18 cellular contexts compared by ENCODE assay signal in genomic region chr16:11996433-11997174, GRCh38. TPM values are rescaled to one million over a fixed set of nuclear protein-coding genes. Genes with fewer than 3 reads are reported as not detected.
DNase-seq lines count a peak whose midpoint lies in the region; ATAC-seq, FAIRE-seq and TF ChIP-seq lines count a peak whose summit lies in the region.
"Had no signal": no experiment of that assay in that cellular context is flagged by ENCODE, and none has a peak within 500 bp of the region (broad histone marks: within the 10 kb centered on the region; RNA-seq: fewer than 3 reads in every experiment).

No MANE protein-coding gene starts in this region.

- H3K4me2 ChIP-seq in DOHH2 (ENCODE audit: low read length) = peak overlapping the region; percentile 7; the same call in 1 of the 2 replicates
- H3K4me2 ChIP-seq: KMS-11 had no signal

- CTCF ChIA-PET in activated B cell treated with CpG ODN at 0.5 μM for 24 hours (lab: Charles Lee) = interaction anchor here (1.5 kb wide), 1 partner anchor 71 kb away, joined by 8 read pairs; no protein-coding TSS in a partner anchor

- H3K4me3 ChIP-seq in DOHH2 (ENCODE audit: low read length) (no peak overlapping the region), pancreas (no peak overlapping the region)
- H3K4me3 ChIP-seq: SK-N-MC had no signal

- no peak for DNase-seq in activated B cell treated with CpG ODN at 0.5 μM for 24 hours
- no peak for DNase-seq in stimulated activated naive B cell treated with anti-CD40 and anti-IgM and Interleukin-4, amounts not matched to agents 10 μg/mL and 1 μg/mL and 100 μg/mL, for 72 hours
- DNase-seq in pancreas = no peak
- DNase-seq: CD4-positive, alpha-beta T cell; HCEC 1CT; NCI-H1048; NCI-H2081 treated with DMSO at 0.1 percent for 48 hours; NCI-H510A treated with DMSO at 0.1 percent for 48 hours had no signal

- 68 to 70% methylated on average over 8 of the region's 8 CpGs for whole genome bisulfite sequencing in pancreas, 2 donors

- TF ChIP-seq CTCF in DOHH2 (IDR thresholded peaks at IDR 0.05; ENCODE audit: low read depth, low read length, poor library complexity, severe bottlenecking) = no peak
- TF ChIP-seq CTCF in activated B cell treated with CpG ODN at 0.5 μM for 24 hours (IDR thresholded peaks at IDR 0.05) = no peak
- TF ChIP-seq CTCF in nephron (IDR thresholded peaks at IDR 0.05; ENCODE audit: unreplicated experiment in 3 of 3) = no peak
- no peak for TF ChIP-seq CTCF in pancreas (IDR thresholded peaks at IDR 0.05)

- H3K4me1 Mint-ChIP-seq in activated B cell treated with CpG ODN at 0.5 μM for 24 hours (peaks cover 69% of the 10 kb centered on the region), nephron (no peaks in the 10 kb centered on the region)
- H3K4me1 Mint-ChIP-seq in stimulated activated naive B cell treated with anti-CD40 and anti-IgM and Interleukin-4, amounts not matched to agents 10 μg/mL and 1 μg/mL and 100 μg/mL, for 72 hours = peaks cover 59 to 79% of the 10 kb centered on the region in 2 donors

- POLR2A ChIA-PET in activated B cell treated with CpG ODN at 0.5 μM for 24 hours (lab: Charles Lee) = interaction anchor here (1.5 kb wide), 1 partner anchor 49 kb away, joined by 3 read pairs; no protein-coding TSS in a partner anchor

- H3K36me3 Mint-ChIP-seq in activated B cell treated with CpG ODN at 0.5 μM for 24 hours (ENCODE audit: low read depth) (peaks cover 47% of the 10 kb centered on the region), nephron (ENCODE audit: low read depth) (peaks cover 4% of the 10 kb centered on the region)
- peaks cover 23 to 56% of the 10 kb centered on the region in 2 donors for H3K36me3 Mint-ChIP-seq in stimulated activated naive B cell treated with anti-CD40 and anti-IgM and Interleukin-4, amounts not matched to agents 10 μg/mL and 1 μg/mL and 100 μg/mL, for 72 hours

- peaks cover 6% of the 10 kb centered on the region; the same call in 1 of the 2 replicates for H3K36me3 ChIP-seq in DOHH2 (ENCODE audit: control insufficient read depth, low read length)
- H3K36me3 ChIP-seq in pancreas = no peaks in the 10 kb centered on the region

- ATAC-seq in activated B cell treated with CpG ODN at 0.5 μM for 24 hours (ENCODE audit: low read depth) = no peak
- ATAC-seq in stimulated activated naive B cell treated with anti-CD40 and anti-IgM and Interleukin-4, amounts not matched to agents 10 μg/mL and 1 μg/mL and 100 μg/mL, for 72 hours (replicated peaks) = no peak
- ATAC-seq in pancreas = no peak
- ATAC-seq in HG02970 (IDR thresholded peaks at IDR 0.05; ENCODE audit: low FRiP score, unreplicated experiment) = no peak
- ATAC-seq in GM18858 (IDR thresholded peaks at IDR 0.05; ENCODE audit: unreplicated experiment) = no peak
- ATAC-seq: Panc1, Right ventricle myocardium inferior had no signal

- peaks cover 32% of the 10 kb centered on the region for H3K79me2 ChIP-seq in DOHH2 (ENCODE audit: control insufficient read depth, low read length)

- H3K27me3 Mint-ChIP-seq in activated B cell treated with CpG ODN at 0.5 μM for 24 hours = no peaks in the 10 kb centered on the region
- no peaks in the 10 kb centered on the region for H3K27me3 Mint-ChIP-seq in nephron (ENCODE audit: low read depth)
- H3K27me3 Mint-ChIP-seq in stimulated activated naive B cell treated with anti-CD40 and anti-IgM and Interleukin-4, amounts not matched to agents 10 μg/mL and 1 μg/mL and 100 μg/mL, for 72 hours = no peaks in the 10 kb centered on the region
- H3K27me3 Mint-ChIP-seq: CD4-positive, alpha-beta T cell had no signal

- H4K20me1 ChIP-seq in DOHH2 (ENCODE audit: control insufficient read depth, insufficient read depth, low read depth, low read length) = no peaks in the 10 kb centered on the region

- no peaks in the 10 kb centered on the region for H3F3A ChIP-seq in DOHH2 (ENCODE audit: control insufficient read depth, insufficient read depth)

- H3K9me2 ChIP-seq in DOHH2 (replicated peaks; ENCODE audit: control insufficient read depth, low read length) = no peaks in the 10 kb centered on the region

- H3K4me1 ChIP-seq in DOHH2 (ENCODE audit: control insufficient read depth, low read length) (peaks cover 26% of the 10 kb centered on the region), pancreas (no peaks in the 10 kb centered on the region)

- no peak for FAIRE-seq in pancreas (lab: Jason Lieb, UNC)

- no peak overlapping the region for H3K27ac ChIP-seq in DOHH2 (ENCODE audit: low read depth, low read length)
- H3K27ac ChIP-seq in pancreas = no peak overlapping the region
- H3K27ac ChIP-seq: KMS-11, SK-N-MC had no signal

- H3K27ac Mint-ChIP-seq in activated B cell treated with CpG ODN at 0.5 μM for 24 hours = peak overlapping the region; percentile 43
- H3K27ac Mint-ChIP-seq in nephron = peak overlapping the region; percentile 1 to 35 (median 13)
- H3K27ac Mint-ChIP-seq in stimulated activated naive B cell treated with anti-CD40 and anti-IgM and Interleukin-4, amounts not matched to agents 10 μg/mL and 1 μg/mL and 100 μg/mL, for 72 hours = peak overlapping the region; percentile 6
- H3K27ac Mint-ChIP-seq: CD4-positive, alpha-beta T cell had no signal

- intact Hi-C loops in activated B cell treated with CpG ODN at 0.5 μM for 24 hours (cut with micrococcal nuclease) (loop anchor here (2.0 kb wide), 1 partner anchor 14 kb away; no protein-coding TSS in a partner anchor), pancreas (cut with DNase I) (no loop called here)

- H3K9me3 ChIP-seq in DOHH2 (ENCODE audit: control insufficient read depth, insufficient read depth, low read length) = no peaks in the 10 kb centered on the region
- H3K9me3 ChIP-seq in pancreas = no peaks in the 10 kb centered on the region

- H3K9me3 Mint-ChIP-seq in activated B cell treated with CpG ODN at 0.5 μM for 24 hours = no peaks in the 10 kb centered on the region
- H3K9me3 Mint-ChIP-seq in nephron = no peaks in the 10 kb centered on the region
- no peaks in the 10 kb centered on the region for H3K9me3 Mint-ChIP-seq in stimulated activated naive B cell treated with anti-CD40 and anti-IgM and Interleukin-4, amounts not matched to agents 10 μg/mL and 1 μg/mL and 100 μg/mL, for 72 hours
- H3K9me3 Mint-ChIP-seq: CD4-positive, alpha-beta T cell had no signal

- H3K4me3 Mint-ChIP-seq in activated B cell treated with CpG ODN at 0.5 μM for 24 hours (no peak overlapping the region), nephron (no peak overlapping the region)
- peak overlapping the region in 1 of 2 donors; percentile 5 for H3K4me3 Mint-ChIP-seq in stimulated activated naive B cell treated with anti-CD40 and anti-IgM and Interleukin-4, amounts not matched to agents 10 μg/mL and 1 μg/mL and 100 μg/mL, for 72 hours
- H3K4me3 Mint-ChIP-seq: CD4-positive, alpha-beta T cell had no signal

- H3K27me3 ChIP-seq in DOHH2 (ENCODE audit: control insufficient read depth, low read length) = no peaks in the 10 kb centered on the region
- H3K27me3 ChIP-seq in pancreas = no peaks in the 10 kb centered on the region

RNA-seq across cellular contexts. Expression of gene SNX29, which starts 20.1 kb away (rescaled TPM):
- total RNA-seq in activated B cell treated with CpG ODN at 0.5 μM for 24 hours = 173 and 195 TPM in 2 replicates
- 10 to 100 TPM in 5 of 6 donors, 1 to 10 TPM in 1; 8.0 to 17.0 (median 11.3) TPM for total RNA-seq in pancreas
- 1 to 10 TPM; 3.8 to 3.9 TPM for polyA plus RNA-seq in pancreas

RNA-seq across cellular contexts. Expression of gene TNFRSF17, which starts 31.6 kb away (rescaled TPM):
- total RNA-seq in activated B cell treated with CpG ODN at 0.5 μM for 24 hours (6.9 and 8.0 TPM in 2 replicates), pancreas (1 to 10 TPM in 1 of 6 donors, under 1 TPM in 1, not detected in 4; 0.32 to 1.7 TPM)
- not detected for polyA plus RNA-seq in pancreas
- total RNA-seq: CD4-positive, alpha-beta T cell; G401; MCF 10A; Right ventricle myocardium inferior had no signal

RNA-seq across cellular contexts. Expression of gene NPIPB2, which starts 54.8 kb away (rescaled TPM):
- total RNA-seq in activated B cell treated with CpG ODN at 0.5 μM for 24 hours (13.8 and 18.7 TPM in 2 replicates), pancreas (1 to 10 TPM in 5 of 6 donors, under 1 TPM in 1; 0.92 to 5.0 (median 4.1) TPM)
- 1 to 10 TPM; 6.6 to 10.0 TPM for polyA plus RNA-seq in pancreas
